Comparison of ENCODE assay signal across 3 cellular contexts in the genomic region with DNA sequence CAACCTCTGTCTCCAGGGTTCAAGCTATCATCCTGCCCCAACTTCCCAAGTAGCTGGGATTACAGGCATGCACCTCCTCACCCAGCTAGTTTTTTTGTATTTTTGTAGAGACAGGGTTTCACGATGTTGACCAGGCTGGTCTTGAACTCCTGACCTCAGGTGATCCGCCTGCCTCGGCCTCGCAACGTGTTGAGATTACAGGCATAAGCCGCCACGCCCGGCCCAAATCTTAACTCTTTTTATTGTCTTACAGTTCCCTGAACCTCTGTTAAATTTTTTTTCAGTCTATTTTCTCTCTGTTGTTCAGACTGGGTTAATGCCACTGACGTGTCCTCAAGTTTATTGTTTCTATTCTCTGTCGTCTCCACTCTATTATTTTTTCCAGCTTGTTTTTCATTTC.
"Had no signal": no experiment of that assay in that cellular context is flagged by ENCODE, and none has a peak within 500 bp of the region (broad histone marks: within the 10 kb centered on the region; RNA-seq: fewer than 3 reads in every experiment).

No MANE protein-coding gene starts in this region.

- ATAC-seq: GM12878 had no signal

- H3K4me3 ChIP-seq: GM12878 had no signal

- DNase-seq: GDM1, GF-D8 had no signal
